Comparison of ENCODE assay signal across 2 cellular contexts in the genomic region with DNA sequence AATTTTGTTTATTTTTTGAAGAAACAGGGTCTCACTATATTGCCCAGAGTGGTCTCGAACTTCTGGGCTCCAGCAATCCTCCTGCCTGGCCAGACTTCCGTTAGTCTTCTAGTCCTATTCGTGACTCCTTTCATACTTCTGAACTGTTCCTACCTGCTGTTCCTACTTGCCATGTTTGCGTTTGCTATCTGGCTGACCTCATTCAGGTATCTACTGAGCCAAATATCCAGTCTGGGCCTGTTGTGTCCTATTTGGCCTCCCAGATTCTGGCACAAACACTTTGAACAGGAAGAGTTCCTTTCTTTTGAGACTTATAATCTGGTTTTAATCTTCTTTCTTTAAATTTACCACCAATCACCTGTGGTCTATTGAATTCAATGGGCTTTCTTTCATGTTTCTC.
TF ChIP-seq lines count a peak whose summit lies in the region.

No MANE protein-coding gene starts in this region.

TF ChIP-seq in HCT116, 20 proteins besides CTCF, POLR2A, EP300 and RAD21:
- no peak for TF ChIP-seq TCF7L2 (IDR thresholded peaks at IDR 0.05; ENCODE audit: borderline replicate concordance, extremely low read depth, insufficient read depth, insufficient read length)
- TF ChIP-seq SRF (IDR thresholded peaks at IDR 0.05; ENCODE audit: low read depth) = no peak
- TF ChIP-seq SP1 (IDR thresholded peaks at IDR 0.05; ENCODE audit: low read depth) = no peak
- no peak for TF ChIP-seq EZH2 (IDR thresholded peaks at IDR 0.05)
- TF ChIP-seq ZFX (IDR thresholded peaks at IDR 0.05) = no peak
- no peak for TF ChIP-seq SIN3A (IDR thresholded peaks at IDR 0.05; ENCODE audit: low read depth)
- no peak for TF ChIP-seq YY1 (IDR thresholded peaks at IDR 0.05; ENCODE audit: extremely low read depth, insufficient replicate concordance, low read depth, low read length)
- TF ChIP-seq JUND (IDR thresholded peaks at IDR 0.05) = no peak
- TF ChIP-seq, protein P1, sequence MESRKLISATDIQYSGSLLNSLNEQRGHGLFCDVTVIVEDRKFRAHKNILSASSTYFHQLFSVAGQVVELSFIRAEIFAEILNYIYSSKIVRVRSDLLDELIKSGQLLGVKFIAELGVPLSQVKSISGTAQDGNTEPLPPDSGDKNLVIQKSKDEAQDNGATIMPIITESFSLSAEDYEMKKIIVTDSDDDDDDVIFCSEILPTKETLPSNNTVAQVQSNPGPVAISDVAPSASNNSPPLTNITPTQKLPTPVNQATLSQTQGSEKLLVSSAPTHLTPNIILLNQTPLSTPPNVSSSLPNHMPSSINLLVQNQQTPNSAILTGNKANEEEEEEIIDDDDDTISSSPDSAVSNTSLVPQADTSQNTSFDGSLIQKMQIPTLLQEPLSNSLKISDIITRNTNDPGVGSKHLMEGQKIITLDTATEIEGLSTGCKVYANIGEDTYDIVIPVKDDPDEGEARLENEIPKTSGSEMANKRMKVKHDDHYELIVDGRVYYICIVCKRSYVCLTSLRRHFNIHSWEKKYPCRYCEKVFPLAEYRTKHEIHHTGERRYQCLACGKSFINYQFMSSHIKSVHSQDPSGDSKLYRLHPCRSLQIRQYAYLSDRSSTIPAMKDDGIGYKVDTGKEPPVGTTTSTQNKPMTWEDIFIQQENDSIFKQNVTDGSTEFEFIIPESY (IDR thresholded peaks at IDR 0.05; ENCODE audit: extremely low read depth, insufficient replicate concordance, low read length) = no peak
- no peak for TF ChIP-seq CEBPB (IDR thresholded peaks at IDR 0.05; ENCODE audit: low read depth)
- TF ChIP-seq, protein P2, sequence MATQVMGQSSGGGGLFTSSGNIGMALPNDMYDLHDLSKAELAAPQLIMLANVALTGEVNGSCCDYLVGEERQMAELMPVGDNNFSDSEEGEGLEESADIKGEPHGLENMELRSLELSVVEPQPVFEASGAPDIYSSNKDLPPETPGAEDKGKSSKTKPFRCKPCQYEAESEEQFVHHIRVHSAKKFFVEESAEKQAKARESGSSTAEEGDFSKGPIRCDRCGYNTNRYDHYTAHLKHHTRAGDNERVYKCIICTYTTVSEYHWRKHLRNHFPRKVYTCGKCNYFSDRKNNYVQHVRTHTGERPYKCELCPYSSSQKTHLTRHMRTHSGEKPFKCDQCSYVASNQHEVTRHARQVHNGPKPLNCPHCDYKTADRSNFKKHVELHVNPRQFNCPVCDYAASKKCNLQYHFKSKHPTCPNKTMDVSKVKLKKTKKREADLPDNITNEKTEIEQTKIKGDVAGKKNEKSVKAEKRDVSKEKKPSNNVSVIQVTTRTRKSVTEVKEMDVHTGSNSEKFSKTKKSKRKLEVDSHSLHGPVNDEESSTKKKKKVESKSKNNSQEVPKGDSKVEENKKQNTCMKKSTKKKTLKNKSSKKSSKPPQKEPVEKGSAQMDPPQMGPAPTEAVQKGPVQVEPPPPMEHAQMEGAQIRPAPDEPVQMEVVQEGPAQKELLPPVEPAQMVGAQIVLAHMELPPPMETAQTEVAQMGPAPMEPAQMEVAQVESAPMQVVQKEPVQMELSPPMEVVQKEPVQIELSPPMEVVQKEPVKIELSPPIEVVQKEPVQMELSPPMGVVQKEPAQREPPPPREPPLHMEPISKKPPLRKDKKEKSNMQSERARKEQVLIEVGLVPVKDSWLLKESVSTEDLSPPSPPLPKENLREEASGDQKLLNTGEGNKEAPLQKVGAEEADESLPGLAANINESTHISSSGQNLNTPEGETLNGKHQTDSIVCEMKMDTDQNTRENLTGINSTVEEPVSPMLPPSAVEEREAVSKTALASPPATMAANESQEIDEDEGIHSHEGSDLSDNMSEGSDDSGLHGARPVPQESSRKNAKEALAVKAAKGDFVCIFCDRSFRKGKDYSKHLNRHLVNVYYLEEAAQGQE (IDR thresholded peaks at IDR 0.05; ENCODE audit: low read depth) = no peak
- TF ChIP-seq CBX3 (IDR thresholded peaks at IDR 0.05; ENCODE audit: low read depth) = no peak
TF ChIP-seq in HCT116: peak in this region for 0.

TF ChIP-seq in K562, 482 proteins besides CTCF, POLR2A, EP300 and RAD21 (continues in another document):
- TF ChIP-seq, protein P3, sequence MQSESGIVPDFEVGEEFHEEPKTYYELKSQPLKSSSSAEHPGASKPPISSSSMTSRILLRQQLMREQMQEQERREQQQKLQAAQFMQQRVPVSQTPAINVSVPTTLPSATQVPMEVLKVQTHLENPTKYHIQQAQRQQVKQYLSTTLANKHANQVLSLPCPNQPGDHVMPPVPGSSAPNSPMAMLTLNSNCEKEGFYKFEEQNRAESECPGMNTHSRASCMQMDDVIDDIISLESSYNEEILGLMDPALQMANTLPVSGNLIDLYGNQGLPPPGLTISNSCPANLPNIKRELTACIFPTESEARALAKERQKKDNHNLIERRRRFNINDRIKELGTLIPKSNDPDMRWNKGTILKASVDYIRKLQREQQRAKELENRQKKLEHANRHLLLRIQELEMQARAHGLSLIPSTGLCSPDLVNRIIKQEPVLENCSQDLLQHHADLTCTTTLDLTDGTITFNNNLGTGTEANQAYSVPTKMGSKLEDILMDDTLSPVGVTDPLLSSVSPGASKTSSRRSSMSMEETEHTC (IDR thresholded peaks at IDR 0.05) = no peak
- TF ChIP-seq TEAD1 (CRISPR knock-in tag; IDR thresholded peaks at IDR 0.05) (no peak), KDM2B (CRISPR knock-in tag; IDR thresholded peaks at IDR 0.05) (no peak), FOXP1 (CRISPR knock-in tag; IDR thresholded peaks at IDR 0.05) (no peak), ZC3H8 (IDR thresholded peaks at IDR 0.05) (no peak), CCAR2 (IDR thresholded peaks at IDR 0.05; ENCODE audit: low read depth, low read length) (no peak), ZBED1 (IDR thresholded peaks at IDR 0.05) (no peak), SNRNP70 (optimal IDR thresholded peaks at IDR 0.05; ENCODE audit: low read depth, low read length) (no peak), ZNF354B (CRISPR knock-in tag; IDR thresholded peaks at IDR 0.05) (no peak), SMARCC2 (IDR thresholded peaks at IDR 0.05; ENCODE audit: low read depth) (no peak), CSDE1 (IDR thresholded peaks at IDR 0.05) (no peak), ETV5 (CRISPR knock-in tag; IDR thresholded peaks at IDR 0.05; ENCODE audit: low read depth) (no peak)
- TF ChIP-seq, protein P4, sequence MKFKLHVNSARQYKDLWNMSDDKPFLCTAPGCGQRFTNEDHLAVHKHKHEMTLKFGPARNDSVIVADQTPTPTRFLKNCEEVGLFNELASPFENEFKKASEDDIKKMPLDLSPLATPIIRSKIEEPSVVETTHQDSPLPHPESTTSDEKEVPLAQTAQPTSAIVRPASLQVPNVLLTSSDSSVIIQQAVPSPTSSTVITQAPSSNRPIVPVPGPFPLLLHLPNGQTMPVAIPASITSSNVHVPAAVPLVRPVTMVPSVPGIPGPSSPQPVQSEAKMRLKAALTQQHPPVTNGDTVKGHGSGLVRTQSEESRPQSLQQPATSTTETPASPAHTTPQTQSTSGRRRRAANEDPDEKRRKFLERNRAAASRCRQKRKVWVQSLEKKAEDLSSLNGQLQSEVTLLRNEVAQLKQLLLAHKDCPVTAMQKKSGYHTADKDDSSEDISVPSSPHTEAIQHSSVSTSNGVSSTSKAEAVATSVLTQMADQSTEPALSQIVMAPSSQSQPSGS (CRISPR knock-in tag; IDR thresholded peaks at IDR 0.05) = no peak
- TF ChIP-seq, protein P5, sequence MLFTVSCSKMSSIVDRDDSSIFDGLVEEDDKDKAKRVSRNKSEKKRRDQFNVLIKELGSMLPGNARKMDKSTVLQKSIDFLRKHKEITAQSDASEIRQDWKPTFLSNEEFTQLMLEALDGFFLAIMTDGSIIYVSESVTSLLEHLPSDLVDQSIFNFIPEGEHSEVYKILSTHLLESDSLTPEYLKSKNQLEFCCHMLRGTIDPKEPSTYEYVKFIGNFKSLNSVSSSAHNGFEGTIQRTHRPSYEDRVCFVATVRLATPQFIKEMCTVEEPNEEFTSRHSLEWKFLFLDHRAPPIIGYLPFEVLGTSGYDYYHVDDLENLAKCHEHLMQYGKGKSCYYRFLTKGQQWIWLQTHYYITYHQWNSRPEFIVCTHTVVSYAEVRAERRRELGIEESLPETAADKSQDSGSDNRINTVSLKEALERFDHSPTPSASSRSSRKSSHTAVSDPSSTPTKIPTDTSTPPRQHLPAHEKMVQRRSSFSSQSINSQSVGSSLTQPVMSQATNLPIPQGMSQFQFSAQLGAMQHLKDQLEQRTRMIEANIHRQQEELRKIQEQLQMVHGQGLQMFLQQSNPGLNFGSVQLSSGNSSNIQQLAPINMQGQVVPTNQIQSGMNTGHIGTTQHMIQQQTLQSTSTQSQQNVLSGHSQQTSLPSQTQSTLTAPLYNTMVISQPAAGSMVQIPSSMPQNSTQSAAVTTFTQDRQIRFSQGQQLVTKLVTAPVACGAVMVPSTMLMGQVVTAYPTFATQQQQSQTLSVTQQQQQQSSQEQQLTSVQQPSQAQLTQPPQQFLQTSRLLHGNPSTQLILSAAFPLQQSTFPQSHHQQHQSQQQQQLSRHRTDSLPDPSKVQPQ (CRISPR knock-in tag; IDR thresholded peaks at IDR 0.05; ENCODE audit: borderline replicate concordance) = no peak
- TF ChIP-seq, protein P6, sequence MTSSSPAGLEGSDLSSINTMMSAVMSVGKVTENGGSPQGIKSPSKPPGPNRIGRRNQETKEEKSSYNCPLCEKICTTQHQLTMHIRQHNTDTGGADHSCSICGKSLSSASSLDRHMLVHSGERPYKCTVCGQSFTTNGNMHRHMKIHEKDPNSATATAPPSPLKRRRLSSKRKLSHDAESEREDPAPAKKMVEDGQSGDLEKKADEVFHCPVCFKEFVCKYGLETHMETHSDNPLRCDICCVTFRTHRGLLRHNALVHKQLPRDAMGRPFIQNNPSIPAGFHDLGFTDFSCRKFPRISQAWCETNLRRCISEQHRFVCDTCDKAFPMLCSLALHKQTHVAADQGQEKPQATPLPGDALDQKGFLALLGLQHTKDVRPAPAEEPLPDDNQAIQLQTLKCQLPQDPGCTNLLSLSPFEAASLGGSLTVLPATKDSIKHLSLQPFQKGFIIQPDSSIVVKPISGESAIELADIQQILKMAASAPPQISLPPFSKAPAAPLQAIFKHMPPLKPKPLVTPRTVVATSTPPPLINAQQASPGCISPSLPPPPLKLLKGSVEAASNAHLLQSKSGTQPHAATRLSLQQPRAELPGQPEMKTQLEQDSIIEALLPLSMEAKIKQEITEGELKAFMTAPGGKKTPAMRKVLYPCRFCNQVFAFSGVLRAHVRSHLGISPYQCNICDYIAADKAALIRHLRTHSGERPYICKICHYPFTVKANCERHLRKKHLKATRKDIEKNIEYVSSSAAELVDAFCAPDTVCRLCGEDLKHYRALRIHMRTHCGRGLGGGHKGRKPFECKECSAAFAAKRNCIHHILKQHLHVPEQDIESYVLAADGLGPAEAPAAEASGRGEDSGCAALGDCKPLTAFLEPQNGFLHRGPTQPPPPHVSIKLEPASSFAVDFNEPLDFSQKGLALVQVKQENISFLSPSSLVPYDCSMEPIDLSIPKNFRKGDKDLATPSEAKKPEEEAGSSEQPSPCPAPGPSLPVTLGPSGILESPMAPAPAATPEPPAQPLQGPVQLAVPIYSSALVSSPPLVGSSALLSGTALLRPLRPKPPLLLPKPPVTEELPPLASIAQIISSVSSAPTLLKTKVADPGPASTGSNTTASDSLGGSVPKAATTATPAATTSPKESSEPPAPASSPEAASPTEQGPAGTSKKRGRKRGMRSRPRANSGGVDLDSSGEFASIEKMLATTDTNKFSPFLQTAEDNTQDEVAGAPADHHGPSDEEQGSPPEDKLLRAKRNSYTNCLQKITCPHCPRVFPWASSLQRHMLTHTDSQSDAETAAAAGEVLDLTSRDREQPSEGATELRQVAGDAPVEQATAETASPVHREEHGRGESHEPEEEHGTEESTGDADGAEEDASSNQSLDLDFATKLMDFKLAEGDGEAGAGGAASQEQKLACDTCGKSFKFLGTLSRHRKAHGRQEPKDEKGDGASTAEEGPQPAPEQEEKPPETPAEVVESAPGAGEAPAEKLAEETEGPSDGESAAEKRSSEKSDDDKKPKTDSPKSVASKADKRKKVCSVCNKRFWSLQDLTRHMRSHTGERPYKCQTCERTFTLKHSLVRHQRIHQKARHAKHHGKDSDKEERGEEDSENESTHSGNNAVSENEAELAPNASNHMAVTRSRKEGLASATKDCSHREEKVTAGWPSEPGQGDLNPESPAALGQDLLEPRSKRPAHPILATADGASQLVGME (CRISPR knock-in tag; IDR thresholded peaks at IDR 0.05) = no peak
- TF ChIP-seq, protein P7, sequence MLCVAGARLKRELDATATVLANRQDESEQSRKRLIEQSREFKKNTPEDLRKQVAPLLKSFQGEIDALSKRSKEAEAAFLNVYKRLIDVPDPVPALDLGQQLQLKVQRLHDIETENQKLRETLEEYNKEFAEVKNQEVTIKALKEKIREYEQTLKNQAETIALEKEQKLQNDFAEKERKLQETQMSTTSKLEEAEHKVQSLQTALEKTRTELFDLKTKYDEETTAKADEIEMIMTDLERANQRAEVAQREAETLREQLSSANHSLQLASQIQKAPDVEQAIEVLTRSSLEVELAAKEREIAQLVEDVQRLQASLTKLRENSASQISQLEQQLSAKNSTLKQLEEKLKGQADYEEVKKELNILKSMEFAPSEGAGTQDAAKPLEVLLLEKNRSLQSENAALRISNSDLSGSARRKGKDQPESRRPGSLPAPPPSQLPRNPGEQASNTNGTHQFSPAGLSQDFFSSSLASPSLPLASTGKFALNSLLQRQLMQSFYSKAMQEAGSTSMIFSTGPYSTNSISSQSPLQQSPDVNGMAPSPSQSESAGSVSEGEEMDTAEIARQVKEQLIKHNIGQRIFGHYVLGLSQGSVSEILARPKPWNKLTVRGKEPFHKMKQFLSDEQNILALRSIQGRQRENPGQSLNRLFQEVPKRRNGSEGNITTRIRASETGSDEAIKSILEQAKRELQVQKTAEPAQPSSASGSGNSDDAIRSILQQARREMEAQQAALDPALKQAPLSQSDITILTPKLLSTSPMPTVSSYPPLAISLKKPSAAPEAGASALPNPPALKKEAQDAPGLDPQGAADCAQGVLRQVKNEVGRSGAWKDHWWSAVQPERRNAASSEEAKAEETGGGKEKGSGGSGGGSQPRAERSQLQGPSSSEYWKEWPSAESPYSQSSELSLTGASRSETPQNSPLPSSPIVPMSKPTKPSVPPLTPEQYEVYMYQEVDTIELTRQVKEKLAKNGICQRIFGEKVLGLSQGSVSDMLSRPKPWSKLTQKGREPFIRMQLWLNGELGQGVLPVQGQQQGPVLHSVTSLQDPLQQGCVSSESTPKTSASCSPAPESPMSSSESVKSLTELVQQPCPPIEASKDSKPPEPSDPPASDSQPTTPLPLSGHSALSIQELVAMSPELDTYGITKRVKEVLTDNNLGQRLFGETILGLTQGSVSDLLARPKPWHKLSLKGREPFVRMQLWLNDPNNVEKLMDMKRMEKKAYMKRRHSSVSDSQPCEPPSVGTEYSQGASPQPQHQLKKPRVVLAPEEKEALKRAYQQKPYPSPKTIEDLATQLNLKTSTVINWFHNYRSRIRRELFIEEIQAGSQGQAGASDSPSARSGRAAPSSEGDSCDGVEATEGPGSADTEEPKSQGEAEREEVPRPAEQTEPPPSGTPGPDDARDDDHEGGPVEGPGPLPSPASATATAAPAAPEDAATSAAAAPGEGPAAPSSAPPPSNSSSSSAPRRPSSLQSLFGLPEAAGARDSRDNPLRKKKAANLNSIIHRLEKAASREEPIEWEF (CRISPR knock-in tag; IDR thresholded peaks at IDR 0.05) = no peak
